In genomic region chr6:11366183-11366933, GRCh38 we compare ENCODE assay signal across 1 cellular context.
A peak's percentile ranks its signal among the peaks of the same experiment; 100 is the strongest.
TF ChIP-seq lines count a peak whose summit lies in the region.

No MANE protein-coding gene starts in this region.

TF ChIP-seq in K562, 482 proteins besides CTCF, POLR2A, EP300 and RAD21 (continued from another document):
- TF ChIP-seq HBP1 (CRISPR knock-in tag; IDR thresholded peaks at IDR 0.05) (0 out of 2 replicates have a peak, but pooled peaks have one; percentile 21), ZBED1 (IDR thresholded peaks at IDR 0.05) (no peak), RBM25 (IDR thresholded peaks at IDR 0.05; ENCODE audit: low read depth, low read length, severe bottlenecking) (peak; percentile 66), MBD2 (IDR thresholded peaks at IDR 0.05; ENCODE audit: borderline replicate concordance, low read depth) (no peak), TFE3 (CRISPR knock-in tag; IDR thresholded peaks at IDR 0.05) (no peak), HDAC2 (IDR thresholded peaks at IDR 0.05) (no peak), CEBPB (tag; IDR thresholded peaks at IDR 0.05) (peak; percentile 65), FOXP4 (CRISPR knock-in tag; IDR thresholded peaks at IDR 0.05; ENCODE audit: borderline replicate concordance) (no peak), CSDE1 (IDR thresholded peaks at IDR 0.05) (no peak), ELF4 (CRISPR knock-in tag; IDR thresholded peaks at IDR 0.05) (peak; percentile 19; the same call in 1 of the 2 replicates), ZNF12 (CRISPR knock-in tag; IDR thresholded peaks at IDR 0.05) (no peak), KLF13 (tag; IDR thresholded peaks at IDR 0.05; ENCODE audit: borderline replicate concordance, low read depth) (no peak), POLR3G (IDR thresholded peaks at IDR 0.05; ENCODE audit: extremely low read depth, insufficient read length, insufficient replicate concordance) (no peak), ZFP36 (IDR thresholded peaks at IDR 0.05; ENCODE audit: low read depth, low read length, partially characterized antibody) (peak; percentile 19), TFAP4 (CRISPR knock-in tag; IDR thresholded peaks at IDR 0.05; ENCODE audit: borderline replicate concordance) (no peak), CHD4 (IDR thresholded peaks at IDR 0.05; ENCODE audit: insufficient read depth, insufficient replicate concordance, low read depth, low read length, poor library complexity, severe bottlenecking) (peak; percentile 55), CEBPG (CRISPR knock-in tag; IDR thresholded peaks at IDR 0.05) (no peak), CEBPG (tag; conservative IDR thresholded peaks at IDR 0.05 in 1 of 2, IDR thresholded peaks at IDR 0.05 in 1 of 2) (peak in 1 of 2 experiments; percentile 57; a peak in 2 of 4 replicates), GABPB2 (CRISPR knock-in tag; conservative IDR thresholded peaks at IDR 0.05) (0 out of 2 replicates have a peak, but pooled peaks have one; percentile 32), BCOR (IDR thresholded peaks at IDR 0.05) (peak; percentile 40; the same call in 1 of the 2 replicates)
- TF ChIP-seq, protein P1, sequence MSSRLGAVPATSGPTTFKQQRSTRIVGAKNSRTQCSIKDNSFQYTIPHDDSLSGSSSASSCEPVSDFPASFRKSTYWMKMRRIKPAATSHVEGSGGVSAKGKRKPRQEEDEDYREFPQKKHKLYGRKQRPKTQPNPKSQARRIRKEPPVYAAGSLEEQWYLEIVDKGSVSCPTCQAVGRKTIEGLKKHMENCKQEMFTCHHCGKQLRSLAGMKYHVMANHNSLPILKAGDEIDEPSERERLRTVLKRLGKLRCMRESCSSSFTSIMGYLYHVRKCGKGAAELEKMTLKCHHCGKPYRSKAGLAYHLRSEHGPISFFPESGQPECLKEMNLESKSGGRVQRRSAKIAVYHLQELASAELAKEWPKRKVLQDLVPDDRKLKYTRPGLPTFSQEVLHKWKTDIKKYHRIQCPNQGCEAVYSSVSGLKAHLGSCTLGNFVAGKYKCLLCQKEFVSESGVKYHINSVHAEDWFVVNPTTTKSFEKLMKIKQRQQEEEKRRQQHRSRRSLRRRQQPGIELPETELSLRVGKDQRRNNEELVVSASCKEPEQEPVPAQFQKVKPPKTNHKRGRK (tag; IDR thresholded peaks at IDR 0.05): peak; percentile 98
- TF ChIP-seq, protein P2, sequence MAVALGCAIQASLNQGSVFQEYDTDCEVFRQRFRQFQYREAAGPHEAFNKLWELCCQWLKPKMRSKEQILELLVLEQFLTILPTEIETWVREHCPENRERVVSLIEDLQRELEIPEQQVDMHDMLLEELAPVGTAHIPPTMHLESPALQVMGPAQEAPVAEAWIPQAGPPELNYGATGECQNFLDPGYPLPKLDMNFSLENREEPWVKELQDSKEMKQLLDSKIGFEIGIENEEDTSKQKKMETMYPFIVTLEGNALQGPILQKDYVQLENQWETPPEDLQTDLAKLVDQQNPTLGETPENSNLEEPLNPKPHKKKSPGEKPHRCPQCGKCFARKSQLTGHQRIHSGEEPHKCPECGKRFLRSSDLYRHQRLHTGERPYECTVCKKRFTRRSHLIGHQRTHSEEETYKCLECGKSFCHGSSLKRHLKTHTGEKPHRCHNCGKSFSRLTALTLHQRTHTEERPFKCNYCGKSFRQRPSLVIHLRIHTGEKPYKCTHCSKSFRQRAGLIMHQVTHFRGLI (CRISPR knock-in tag; IDR thresholded peaks at IDR 0.05): no peak
- TF ChIP-seq, protein P3, sequence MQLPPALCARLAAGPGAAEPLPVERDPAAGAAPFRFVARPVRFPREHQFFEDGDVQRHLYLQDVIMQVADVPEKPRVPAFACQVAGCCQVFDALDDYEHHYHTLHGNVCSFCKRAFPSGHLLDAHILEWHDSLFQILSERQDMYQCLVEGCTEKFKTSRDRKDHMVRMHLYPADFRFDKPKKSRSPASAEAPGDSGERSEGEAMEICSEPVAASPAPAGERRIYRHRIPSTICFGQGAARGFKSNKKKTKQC (CRISPR knock-in tag; IDR thresholded peaks at IDR 0.05): no peak
